In genomic region chr4:118282692-118283091, GRCh38 we compare ENCODE assay signal across 10 cellular contexts.
DNase-seq lines count a peak whose midpoint lies in the region; ATAC-seq, FAIRE-seq and TF ChIP-seq lines count a peak whose summit lies in the region.
"Had no signal": no experiment of that assay in that cellular context is flagged by ENCODE, and none has a peak within 500 bp of the region (broad histone marks: within the 10 kb centered on the region; RNA-seq: fewer than 3 reads in every experiment).

No MANE protein-coding gene starts in this region.

- no peak for FAIRE-seq in D721Med (lab: Jason Lieb, UNC)

- H3K9ac ChIP-seq in OCI-LY3 (ENCODE audit: low read length), result no peak overlapping the region

- H3K9me3 ChIP-seq in OCI-LY3 (ENCODE audit: insufficient read depth, low read length), result no peaks in the 10 kb centered on the region

- peaks cover 8% of the 10 kb centered on the region for H4K20me1 ChIP-seq in OCI-LY3 (ENCODE audit: insufficient read depth, low read length)

- H3K4me2 ChIP-seq in OCI-LY3 (ENCODE audit: low read length), result no peak overlapping the region

- peaks cover 59% of the 10 kb centered on the region for H3K4me1 ChIP-seq in OCI-LY3 (ENCODE audit: low read length)

- peak overlapping the region; percentile 84 for H3K27ac ChIP-seq in OCI-LY3 (ENCODE audit: low read length)

- TF ChIP-seq CTCF in OCI-LY3 (IDR thresholded peaks at IDR 0.05; ENCODE audit: low read depth, low read length) (no peak), cardiac fibroblast (IDR thresholded peaks at IDR 0.05; ENCODE audit: low read depth, low read length) (no peak), D721Med (IDR thresholded peaks at IDR 0.05; ENCODE audit: insufficient read depth, missing control alignments) (no peak)

- peak; percentile 22 for DNase-seq in stimulated activated CD4-positive, alpha-beta T cell treated with anti-CD3 and anti-CD28 coated beads, Interleukin-4, amount 100 ng/mL, for 24 hours
- no peak for DNase-seq in stimulated activated CD4-positive, alpha-beta T cell treated with anti-CD3 and anti-CD28 coated beads, Interleukin-2, amount 100 ng/mL, for 48 hours
- DNase-seq in cardiac fibroblast (ENCODE audit: low read depth in 2 of 2) (peak; percentile 39 to 73), NCI-H1105 treated with DMSO at 0.1 percent for 48 hours (lab: John Stamatoyannopoulos, UW) (no peak), D721Med (ENCODE audit: insufficient read length, low spot score) (no peak)
- no peak for DNase-seq in activated CD8-positive, alpha-beta memory T cell treated with anti-CD3 and anti-CD28 coated beads, Interleukin-2, amount 50 U/mL, for 48 hours
- DNase-seq: activated naive CD4-positive, alpha-beta T cell treated with anti-CD3 and anti-CD28 coated beads, Interleukin-2, amount 50 U/mL, for 16 hours had no signal

- H3K4me3 ChIP-seq in OCI-LY3 (ENCODE audit: low read length) (no peak overlapping the region), cardiac fibroblast (replicated peaks in 1 of 2; ENCODE audit: low read depth in 2 of 2, low read length in 2 of 2) (no peak overlapping the region)

- H3K36me3 ChIP-seq in OCI-LY3 (replicated peaks; ENCODE audit: low read depth, low read length), result peaks cover 35% of the 10 kb centered on the region

- H3K79me2 ChIP-seq in OCI-LY3 (ENCODE audit: low read length), result peaks cover 28% of the 10 kb centered on the region

- no peaks in the 10 kb centered on the region for H3K27me3 ChIP-seq in OCI-LY3 (ENCODE audit: low read depth, low read length)

- no peak overlapping the region for H2AFZ ChIP-seq in OCI-LY3 (ENCODE audit: low read depth, low read length)

- ATAC-seq in HG03571 (IDR thresholded peaks at IDR 0.05; ENCODE audit: unreplicated experiment), result no peak
- ATAC-seq: stimulated activated effector memory CD8-positive, alpha-beta T cell treated with anti-CD3 and anti-CD28 coated beads, Interleukin-12 subunit alpha, Interleukin-12 subunit beta, amount 100 ng/mL, for 72 hours had no signal

Comparison
In these comparisons a context has a peak if more than half of its experiments do, and no peak if none do; other contexts are left out.
1. DNase-seq: peak in stimulated activated CD4-positive, alpha-beta T cell treated with anti-CD3 and anti-CD28 coated beads, Interleukin-4, amount 100 ng/mL, for 24 hours (single experiment) and cardiac fibroblast (2 of 2); none in stimulated activated CD4-positive, alpha-beta T cell treated with anti-CD3 and anti-CD28 coated beads, Interleukin-2, amount 100 ng/mL, for 48 hours (0 of 2), NCI-H1105 treated with DMSO at 0.1 percent for 48 hours (single experiment), D721Med (single experiment) and activated CD8-positive, alpha-beta memory T cell treated with anti-CD3 and anti-CD28 coated beads, Interleukin-2, amount 50 U/mL, for 48 hours (single experiment).